Comparison of ENCODE assay signal across 20 cellular contexts in the genomic region with DNA sequence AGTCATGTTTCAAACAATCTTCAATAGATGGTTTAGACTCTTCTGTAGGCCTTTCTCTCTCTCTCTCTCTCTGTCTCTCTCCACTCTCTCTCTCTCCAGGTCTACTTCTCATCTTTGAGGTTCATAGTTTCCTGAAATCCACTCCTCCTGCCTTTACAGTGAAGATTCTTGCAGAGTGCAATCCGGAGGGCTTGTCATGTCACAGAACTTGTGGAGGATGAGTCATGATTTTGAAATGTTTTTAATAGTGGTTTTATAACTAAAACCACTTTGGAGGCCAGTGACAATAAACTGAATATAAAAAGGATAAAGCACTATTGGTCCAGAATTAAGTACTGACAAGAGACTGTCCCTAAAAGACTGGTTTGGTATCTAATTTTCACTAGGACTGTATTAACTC.
DNase-seq lines count a peak whose midpoint lies in the region; ATAC-seq, FAIRE-seq and TF ChIP-seq lines count a peak whose summit lies in the region.
"Had no signal": no experiment of that assay in that cellular context is flagged by ENCODE, and none has a peak within 500 bp of the region (broad histone marks: within the 10 kb centered on the region; RNA-seq: fewer than 3 reads in every experiment).

No MANE protein-coding gene starts in this region.

- FAIRE-seq in endothelial cell of umbilical vein (lab: Jason Lieb, UNC), result no peak
- FAIRE-seq: keratinocyte had no signal

- H3K36me3 ChIP-seq in endothelial cell of umbilical vein (ENCODE audit: control insufficient read depth in 2 of 2, extremely low read depth in 1 of 2, insufficient read depth in 2 of 2, low read length in 2 of 2) (no peaks in the 10 kb centered on the region), colonic mucosa (no peaks in the 10 kb centered on the region)
- H3K36me3 ChIP-seq: BLaER1 treated with 17β-estradiol and CSF1 and Interleukin-3, amounts not matched to agents 10 nM and 100 nM; HAP-1; neutrophil; uterus had no signal

- H3K4me3 ChIP-seq in endothelial cell of umbilical vein (replicated peaks in 1 of 3; ENCODE audit: insufficient read depth in 1 of 3, low read depth in 1 of 3, low read length in 3 of 3), result no peak overlapping the region
- no peak overlapping the region for H3K4me3 ChIP-seq in colonic mucosa
- H3K4me3 ChIP-seq: BLaER1 treated with 17β-estradiol and CSF1 and Interleukin-3, amounts not matched to agents 10 nM and 100 nM; body of pancreas; HAP-1; skin epidermis; uterus had no signal

- H3K4me3 Mint-ChIP-seq in stimulated activated naive B cell treated with anti-CD40 and anti-IgM and Interleukin-4, amounts not matched to agents 10 μg/mL and 1 μg/mL and 100 μg/mL, for 72 hours, result no peak overlapping the region
- no peak overlapping the region for H3K4me3 Mint-ChIP-seq in activated T-cell treated with anti-CD3 and anti-CD28 coated beads, Interleukin-2, amount 50 U/mL, for 24 hours
- H3K4me3 Mint-ChIP-seq: stimulated activated memory B cell treated with anti-CD40 and anti-IgM and Interleukin-4, amounts not matched to agents 10 μg/mL and 1 μg/mL and 100 μg/mL, for 72 hours had no signal

- POLR2A ChIA-PET in endothelial cell of umbilical vein (lab: Charles Lee), result no interaction called here

- no peak overlapping the region for H3K4me2 ChIP-seq in endothelial cell of umbilical vein (ENCODE audit: insufficient read depth, low read length)
- H3K4me2 ChIP-seq: BLaER1 treated with 17β-estradiol and CSF1 and Interleukin-3, amounts not matched to agents 10 nM and 100 nM had no signal

- H3K4me1 ChIP-seq in endothelial cell of umbilical vein (ENCODE audit: control insufficient read depth, extremely low read depth, insufficient read depth, low read length) (no peaks in the 10 kb centered on the region), colonic mucosa (no peaks in the 10 kb centered on the region)
- H3K4me1 ChIP-seq: BLaER1 treated with 17β-estradiol and CSF1 and Interleukin-3, amounts not matched to agents 10 nM and 100 nM; body of pancreas; HAP-1; uterus had no signal

- H2AFZ ChIP-seq in endothelial cell of umbilical vein (ENCODE audit: low read depth, low read length), result no peak overlapping the region

- H3K27me3 Mint-ChIP-seq in stimulated activated naive B cell treated with anti-CD40 and anti-IgM and Interleukin-4, amounts not matched to agents 10 μg/mL and 1 μg/mL and 100 μg/mL, for 72 hours, result peaks cover 11 to 12% of the 10 kb centered on the region in 2 donors
- H3K27me3 Mint-ChIP-seq in activated T-cell treated with anti-CD3 and anti-CD28 coated beads, Interleukin-2, amount 50 U/mL, for 24 hours, result peaks cover 17% of the 10 kb centered on the region
- H3K27me3 Mint-ChIP-seq: stimulated activated memory B cell treated with anti-CD40 and anti-IgM and Interleukin-4, amounts not matched to agents 10 μg/mL and 1 μg/mL and 100 μg/mL, for 72 hours had no signal

- BruUV-seq in endothelial cell of umbilical vein (replicated peaks; lab: Mats Ljungman, UMichigan), result no TSS peak

- no peaks in the 10 kb centered on the region for H3K4me1 Mint-ChIP-seq in stimulated activated naive B cell treated with anti-CD40 and anti-IgM and Interleukin-4, amounts not matched to agents 10 μg/mL and 1 μg/mL and 100 μg/mL, for 72 hours
- no peaks in the 10 kb centered on the region for H3K4me1 Mint-ChIP-seq in activated T-cell treated with anti-CD3 and anti-CD28 coated beads, Interleukin-2, amount 50 U/mL, for 24 hours (ENCODE audit: low read depth)
- H3K4me1 Mint-ChIP-seq: stimulated activated memory B cell treated with anti-CD40 and anti-IgM and Interleukin-4, amounts not matched to agents 10 μg/mL and 1 μg/mL and 100 μg/mL, for 72 hours had no signal

- no peaks in the 10 kb centered on the region for H3K9me3 Mint-ChIP-seq in stimulated activated naive B cell treated with anti-CD40 and anti-IgM and Interleukin-4, amounts not matched to agents 10 μg/mL and 1 μg/mL and 100 μg/mL, for 72 hours
- H3K9me3 Mint-ChIP-seq in activated T-cell treated with anti-CD3 and anti-CD28 coated beads, Interleukin-2, amount 50 U/mL, for 24 hours, result no peaks in the 10 kb centered on the region
- H3K9me3 Mint-ChIP-seq: stimulated activated memory B cell treated with anti-CD40 and anti-IgM and Interleukin-4, amounts not matched to agents 10 μg/mL and 1 μg/mL and 100 μg/mL, for 72 hours had no signal

- H3K9me1 ChIP-seq in endothelial cell of umbilical vein (replicated peaks; ENCODE audit: control insufficient read depth, extremely low read depth, insufficient read depth, low read length), result no peaks in the 10 kb centered on the region

- no peak for ATAC-seq in stimulated activated naive B cell treated with anti-CD40 and anti-IgM and Interleukin-4, amounts not matched to agents 10 μg/mL and 1 μg/mL and 100 μg/mL, for 72 hours (replicated peaks)
- ATAC-seq: body of pancreas; stimulated activated memory B cell treated with anti-CD40 and anti-IgM and Interleukin-4, amounts not matched to agents 10 μg/mL and 1 μg/mL and 100 μg/mL, for 72 hours had no signal

- H3K27me3 ChIP-seq in endothelial cell of umbilical vein (ENCODE audit: control insufficient read depth in 2 of 2, insufficient read depth in 2 of 2, low read length in 2 of 2) (no peaks in the 10 kb centered on the region), colonic mucosa (no peaks in the 10 kb centered on the region)
- H3K27me3 ChIP-seq: BLaER1 treated with 17β-estradiol and CSF1 and Interleukin-3, amounts not matched to agents 10 nM and 100 nM; body of pancreas; neutrophil; uterus had no signal

- no peak overlapping the region for H3K27ac ChIP-seq in endothelial cell of umbilical vein (ENCODE audit: insufficient read depth, low read depth, low read length)
- H3K27ac ChIP-seq in colonic mucosa, result no peak overlapping the region
- H3K27ac ChIP-seq: BLaER1 treated with 17β-estradiol and CSF1 and Interleukin-3, amounts not matched to agents 10 nM and 100 nM; body of pancreas; neutrophil; skin epidermis; uterus; VCaP had no signal

- dilution Hi-C loops in endothelial cell of umbilical vein (cut with MboI; ENCODE audit: extremely low pct_ligation_motif_present, low sequenced_read_pairs), result no loop called here

- TF ChIP-seq POLR2A in endothelial cell of umbilical vein (IDR thresholded peaks at IDR 0.05; ENCODE audit: low read depth, low read length), result no peak

- intact Hi-C loops in endothelial cell of umbilical vein (cut with micrococcal nuclease), result no loop called here
- intact Hi-C loops in colonic mucosa (cut with DNase I), result no loop called here

- H4K20me1 ChIP-seq in endothelial cell of umbilical vein (replicated peaks; ENCODE audit: control insufficient read depth, extremely low read depth, insufficient read depth, low read length), result no peaks in the 10 kb centered on the region
- H4K20me1 ChIP-seq: BLaER1 treated with 17β-estradiol and CSF1 and Interleukin-3, amounts not matched to agents 10 nM and 100 nM had no signal

- DNase-seq in COLO829 (ENCODE audit: low spot score), result peak; percentile 52
- peak; percentile 36 for DNase-seq in NCI-H226
- no peak for DNase-seq in endothelial cell of umbilical vein (ENCODE audit: low read depth, low spot score)
- peak; percentile 3 for DNase-seq in myocyte (ENCODE audit: low read depth)
- DNase-seq in stimulated activated naive B cell treated with anti-CD40 and anti-IgM and Interleukin-4, amounts not matched to agents 10 μg/mL and 1 μg/mL and 100 μg/mL, for 72 hours, result no peak
- DNase-seq in colonic mucosa, result no peak
- DNase-seq in activated T-cell treated with anti-CD3 and anti-CD28 coated beads, Interleukin-2, amount 50 U/mL, for 24 hours, result no peak
- no peak for DNase-seq in NCI-H1417 (lab: John Stamatoyannopoulos, UW)
- DNase-seq: activated effector memory CD4-positive, alpha-beta T cell treated with Interleukin-2 at 50 U/mL for 16 hours; body of pancreas; effector CD8-positive, alpha-beta T cell; NCI-H1436; uterus had no signal

- no peaks in the 10 kb centered on the region for H3K36me3 Mint-ChIP-seq in stimulated activated naive B cell treated with anti-CD40 and anti-IgM and Interleukin-4, amounts not matched to agents 10 μg/mL and 1 μg/mL and 100 μg/mL, for 72 hours
- no peaks in the 10 kb centered on the region for H3K36me3 Mint-ChIP-seq in activated T-cell treated with anti-CD3 and anti-CD28 coated beads, Interleukin-2, amount 50 U/mL, for 24 hours (ENCODE audit: low read depth)
- H3K36me3 Mint-ChIP-seq: stimulated activated memory B cell treated with anti-CD40 and anti-IgM and Interleukin-4, amounts not matched to agents 10 μg/mL and 1 μg/mL and 100 μg/mL, for 72 hours had no signal

- H3K79me2 ChIP-seq in endothelial cell of umbilical vein (ENCODE audit: control insufficient read depth, insufficient read depth, low read length), result no peaks in the 10 kb centered on the region

- no peaks in the 10 kb centered on the region for H3K9me3 ChIP-seq in endothelial cell of umbilical vein (replicated peaks; ENCODE audit: control insufficient read depth, insufficient read depth, low read length)
- no peaks in the 10 kb centered on the region for H3K9me3 ChIP-seq in colonic mucosa
- H3K9me3 ChIP-seq: BLaER1 treated with 17β-estradiol and CSF1 and Interleukin-3, amounts not matched to agents 10 nM and 100 nM; body of pancreas; HAP-1; neutrophil; uterus had no signal

- TF ChIP-seq CTCF in endothelial cell of umbilical vein (IDR thresholded peaks at IDR 0.05; ENCODE audit: extremely low read depth in 1 of 2, insufficient read depth in 1 of 2, low read depth in 1 of 2, low read length in 2 of 2), result no peak
- TF ChIP-seq CTCF in colonic mucosa (IDR thresholded peaks at IDR 0.05), result no peak

- H3K9ac ChIP-seq in endothelial cell of umbilical vein (replicated peaks; ENCODE audit: extremely low read depth, insufficient read depth, low read length), result no peak overlapping the region
- no peak overlapping the region for H3K9ac ChIP-seq in colonic mucosa (ENCODE audit: low read depth in 2 of 2, low read length in 2 of 2)
- H3K9ac ChIP-seq: BLaER1 treated with 17β-estradiol and CSF1 and Interleukin-3, amounts not matched to agents 10 nM and 100 nM had no signal

- no peak overlapping the region for H3K27ac Mint-ChIP-seq in stimulated activated naive B cell treated with anti-CD40 and anti-IgM and Interleukin-4, amounts not matched to agents 10 μg/mL and 1 μg/mL and 100 μg/mL, for 72 hours
- no peak overlapping the region for H3K27ac Mint-ChIP-seq in activated T-cell treated with anti-CD3 and anti-CD28 coated beads, Interleukin-2, amount 50 U/mL, for 24 hours
- H3K27ac Mint-ChIP-seq: stimulated activated memory B cell treated with anti-CD40 and anti-IgM and Interleukin-4, amounts not matched to agents 10 μg/mL and 1 μg/mL and 100 μg/mL, for 72 hours had no signal

- CTCF ChIA-PET in endothelial cell of umbilical vein (lab: Charles Lee), result no interaction called here

TF ChIP-seq in endothelial cell of umbilical vein, 7 proteins besides CTCF, POLR2A, EP300 and RAD21:
- TF ChIP-seq POLR2AphosphoS5 (IDR thresholded peaks at IDR 0.05; ENCODE audit: insufficient read depth, low read depth, low read length), result no peak
- peak; percentile 6 for TF ChIP-seq JUN (IDR thresholded peaks at IDR 0.05; ENCODE audit: borderline replicate concordance, insufficient read depth, insufficient read length, low read depth)

Comparison
In these comparisons a context has a peak if more than half of its experiments do, and no peak if none do; other contexts are left out.
1. DNase-seq: peak in COLO829 (single experiment), NCI-H226 (single experiment) and myocyte (single experiment); none in endothelial cell of umbilical vein (single experiment), stimulated activated naive B cell treated with anti-CD40 and anti-IgM and Interleukin-4, amounts not matched to agents 10 μg/mL and 1 μg/mL and 100 μg/mL, for 72 hours (single experiment), colonic mucosa (single experiment), activated T-cell treated with anti-CD3 and anti-CD28 coated beads, Interleukin-2, amount 50 U/mL, for 24 hours (single experiment) and NCI-H1417 (0 of 3).